8 cellular contexts compared by ENCODE assay signal in the genomic region with DNA sequence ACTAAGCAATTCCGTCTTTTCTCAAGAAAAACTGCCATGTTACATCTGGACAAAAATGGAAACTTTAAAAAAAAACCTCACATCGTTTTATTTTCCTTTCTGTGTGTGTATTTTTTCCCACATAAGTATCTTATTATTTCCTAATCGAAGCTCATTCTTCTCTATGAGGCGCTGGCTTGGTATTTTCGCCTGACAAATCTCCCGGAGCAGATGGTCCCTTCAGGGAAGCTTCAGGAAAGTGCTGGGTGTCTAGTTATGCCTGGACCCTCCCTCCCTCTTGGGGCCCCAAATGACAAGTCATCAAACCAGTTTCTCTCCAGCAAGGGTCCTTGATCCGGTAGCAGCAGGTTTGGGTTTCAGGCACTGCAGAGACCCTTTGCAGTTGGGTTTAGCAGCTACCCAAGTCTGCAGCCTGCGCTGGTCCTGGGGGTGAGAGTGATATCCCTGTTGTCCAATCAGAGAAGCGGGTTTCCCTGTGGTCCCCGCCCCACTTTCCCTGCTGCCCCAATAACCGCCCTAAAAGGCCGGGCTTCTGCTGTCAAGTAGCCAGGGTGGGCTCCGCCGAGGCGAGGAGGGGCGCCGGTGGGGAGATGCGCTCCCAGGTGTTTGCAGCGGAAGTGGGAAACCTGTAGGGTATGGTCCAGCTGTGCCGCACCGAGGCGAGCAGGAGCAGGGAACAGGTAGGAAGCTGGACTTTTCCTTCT. TPM values are rescaled to one million over a fixed set of nuclear protein-coding genes. Genes with fewer than 3 reads are reported as not detected.
DNase-seq lines count a peak whose midpoint lies in the region; TF ChIP-seq lines count a peak whose summit lies in the region.

A gene (plus strand): TSS at position 527 of the 704 bp plus-strand sequence.

- CTCF ChIA-PET in MCF 10A (lab: Yijun Ruan, JAX) = no interaction called here

- peaks cover 50% of the 10 kb centered on the region for H3K27me3 Mint-ChIP-seq in MCF 10A (ENCODE audit: insufficient read depth, unreplicated experiment)

- H3K4me3 ChIP-seq in iPS-15b (ENCODE audit: low read depth, low read length) (peak within 1 kb of the TSS; percentile 84), skeletal muscle cell (ENCODE audit: low read depth, low read length) (peak within 1 kb of the TSS; percentile 36)

- H3K4me1 Mint-ChIP-seq in MCF 10A (ENCODE audit: insufficient read depth, unreplicated experiment) = no peaks in the 10 kb centered on the region

- no TSS peak for BruUV-seq in MCF 10A (replicated peaks; lab: Mats Ljungman, UMichigan)

- H3K4me1 ChIP-seq in iPS-15b (ENCODE audit: control insufficient read depth, insufficient read depth, low read length) = peaks cover 10% of the 10 kb centered on the region

- no peak within 1 kb of the TSS for H3K27ac Mint-ChIP-seq in MCF 10A (ENCODE audit: low read depth, unreplicated experiment)

- intact Hi-C loops in MCF 10A (cut with micrococcal nuclease) = loop anchor here (10.0 kb wide), 1 partner anchor 213 kb away; no protein-coding TSS in a partner anchor

- DNase-seq in NCI-H2227 (lab: John Stamatoyannopoulos, UW; ENCODE audit: unreplicated experiment) (peak; percentile 13), NCI-H2227 treated with DMSO at 0.1 percent for 48 hours (lab: John Stamatoyannopoulos, UW) (no peak), NCI-H1105 treated with DMSO at 0.1 percent for 48 hours (lab: John Stamatoyannopoulos, UW) (peak; percentile 96), MCF 10A (ENCODE audit: unreplicated experiment) (peak; percentile 20), skeletal muscle cell (ENCODE audit: low read depth) (peak; percentile 0), erythroblast (lab: John Stamatoyannopoulos, UW) (no peak)
- DNase-seq in activated CD8-positive, alpha-beta memory T cell treated with anti-CD3 and anti-CD28 coated beads for 24 hours = no peak

- H3K9me3 Mint-ChIP-seq in MCF 10A (ENCODE audit: unreplicated experiment) = no peaks in the 10 kb centered on the region

- no peak for TF ChIP-seq POLR2A in erythroblast (IDR thresholded peaks at IDR 0.05; ENCODE audit: low read length)

- H3K36me3 Mint-ChIP-seq in MCF 10A (ENCODE audit: insufficient read depth, unreplicated experiment) = no peaks in the 10 kb centered on the region

- POLR2A ChIA-PET in MCF 10A (lab: Yijun Ruan, JAX) = interaction anchor here (0.7 kb wide), 1 partner anchor 154 kb away, joined by 4 read pairs; no protein-coding TSS in a partner anchor

- H3K9me3 ChIP-seq in iPS-15b (ENCODE audit: control insufficient read depth, insufficient read depth, low read length) = no peaks in the 10 kb centered on the region

- no peak within 1 kb of the TSS for H3K9ac ChIP-seq in iPS-15b (ENCODE audit: low read depth, low read length)

- no peaks in the 10 kb centered on the region for H3K36me3 ChIP-seq in iPS-15b (ENCODE audit: control insufficient read depth, insufficient read depth, low read length)

- H3K4me3 Mint-ChIP-seq in MCF 10A (ENCODE audit: unreplicated experiment) = no peak within 1 kb of the TSS

- H3K27me3 ChIP-seq in iPS-15b (ENCODE audit: control insufficient read depth, insufficient read depth, low read length) = peaks cover 2% of the 10 kb centered on the region

- TF ChIP-seq CTCF in MCF 10A (IDR thresholded peaks at IDR 0.05; ENCODE audit: unreplicated experiment) = no peak

RNA-seq across cellular contexts. Expression of the gene that starts here (rescaled TPM):
- total RNA-seq in MCF 10A (2022) = not detected in 2 replicates

Comparison
In these comparisons a context has a peak if more than half of its experiments do, and no peak if none do; other contexts are left out.
1. DNase-seq: peak in NCI-H2227 (single experiment), NCI-H1105 treated with DMSO at 0.1 percent for 48 hours (single experiment) and skeletal muscle cell (single experiment); none in NCI-H2227 treated with DMSO at 0.1 percent for 48 hours (single experiment), activated CD8-positive, alpha-beta memory T cell treated with anti-CD3 and anti-CD28 coated beads for 24 hours (single experiment) and erythroblast (0 of 2).
2. Peak in DNase-seq in MCF 10A; RNA of the gene not detected or under 1 TPM.